Comparison of ENCODE assay signal across 10 cellular contexts in genomic region chr3:152385761-152386160, GRCh38.
DNase-seq lines count a peak whose midpoint lies in the region; ATAC-seq and TF ChIP-seq lines count a peak whose summit lies in the region.
"Had no signal": no experiment of that assay in that cellular context is flagged by ENCODE, and none has a peak within 500 bp of the region (broad histone marks: within the 10 kb centered on the region; RNA-seq: fewer than 3 reads in every experiment).

No MANE protein-coding gene starts in this region.

- TF ChIP-seq CTCF in Calu3 (IDR thresholded peaks at IDR 0.05; ENCODE audit: unreplicated experiment) (no peak), SK-N-SH (IDR thresholded peaks at IDR 0.05) (no peak), sigmoid colon (IDR thresholded peaks at IDR 0.05) (no peak), WTC11 (IDR thresholded peaks at IDR 0.05) (no peak), OCI-LY7 (conservative IDR thresholded peaks at IDR 0.05; ENCODE audit: low read length) (no peak)

- ATAC-seq in WTC11, result no peak

- H3K9ac ChIP-seq in SK-N-SH (no peak overlapping the region; the same call in 1 of the 2 replicates), neuronal stem cell (ENCODE audit: low read depth, low read length, poor library complexity) (no peak overlapping the region)

- no peak overlapping the region for H3K18ac ChIP-seq in neuronal stem cell (ENCODE audit: low read length)

- peaks cover 66% of the 10 kb centered on the region for H4K20me1 ChIP-seq in SK-N-SH (ENCODE audit: insufficient read depth)
- peaks cover 41% of the 10 kb centered on the region for H4K20me1 ChIP-seq in OCI-LY7 (ENCODE audit: insufficient read depth, low read length)

- no peak overlapping the region for H3K4ac ChIP-seq in neuronal stem cell (ENCODE audit: low read length)

- H3K4me1 ChIP-seq in SK-N-SH (ENCODE audit: control insufficient read depth in 1 of 2, insufficient read depth in 2 of 2, low read depth in 1 of 2, low read length in 1 of 2), result peaks cover 5 to 39% of the 10 kb centered on the region in 2 experiments; a peak in 2 of 4 replicates
- peaks cover 0 to 97% (median 84%) of the 10 kb centered on the region in 4 donors for H3K4me1 ChIP-seq in sigmoid colon
- H3K4me1 ChIP-seq in OCI-LY7 (ENCODE audit: insufficient read depth, low read length, poor library complexity, severe bottlenecking), result peaks cover 10% of the 10 kb centered on the region
- H3K4me1 ChIP-seq in neuronal stem cell (ENCODE audit: control insufficient read depth in 2 of 2, insufficient read depth in 1 of 2, low read depth in 1 of 2, low read length in 2 of 2), result peaks cover 3 to 4% of the 10 kb centered on the region in 2 donors

- no peak overlapping the region for H3K14ac ChIP-seq in neuronal stem cell (ENCODE audit: low read length)

- peak in 1 of 2 experiments; percentile 70; a peak in 2 of 4 replicates for TF ChIP-seq EP300 in SK-N-SH (IDR thresholded peaks at IDR 0.05; ENCODE audit: borderline replicate concordance in 1 of 2, low read depth in 1 of 2, low read length in 1 of 2)
- TF ChIP-seq EP300 in sigmoid colon (IDR thresholded peaks at IDR 0.05), result peak in 1 of 4 donors; percentile 35

- intact Hi-C loops in Calu3 (cut with micrococcal nuclease; ENCODE audit: unreplicated experiment) (loop anchor here (2.0 to 10.0 kb wide), 3 partner anchors 49 to 115 kb away; no protein-coding TSS in a partner anchor), sigmoid colon (cut with DNase I) (no loop called here), OCI-LY7 (cut with micrococcal nuclease; ENCODE audit: unreplicated experiment) (no loop called here)

- peaks cover 22% of the 10 kb centered on the region for H3F3A ChIP-seq in SK-N-SH (replicated peaks; ENCODE audit: insufficient read depth)

- H2BK120ac ChIP-seq in neuronal stem cell (ENCODE audit: low read depth, low read length), result no peak overlapping the region

- H2AK5ac ChIP-seq in neuronal stem cell (ENCODE audit: low read depth, low read length), result no peak overlapping the region

- CTCF ChIA-PET in Calu3 (lab: Charles Lee) (interaction anchor here (1.4 kb wide), 1 partner anchor 57 kb away, joined by 3 read pairs; no protein-coding TSS in a partner anchor), SK-N-SH (lab: Yijun Ruan, JAX) (interaction anchor here (1.0 kb wide), 1 partner anchor 10 kb away, joined by 3 read pairs; no protein-coding TSS in a partner anchor), WTC11 (lab: Charles Lee) (no interaction called here), OCI-LY7 (lab: Charles Lee; ENCODE audit: unreplicated experiment) (no interaction called here)

- no peak overlapping the region for H2BK5ac ChIP-seq in neuronal stem cell (ENCODE audit: low read length)

- H4K91ac ChIP-seq in neuronal stem cell (ENCODE audit: low read depth, low read length, poor library complexity), result no peak overlapping the region

- no peak for TF ChIP-seq POLR2A in sigmoid colon (IDR thresholded peaks at IDR 0.05)

- H3K9me3 ChIP-seq in SK-N-SH (no peaks in the 10 kb centered on the region), sigmoid colon (no peaks in the 10 kb centered on the region), OCI-LY7 (ENCODE audit: low read length) (no peaks in the 10 kb centered on the region), neuronal stem cell (replicated peaks in 1 of 2; ENCODE audit: control insufficient read depth in 2 of 2, insufficient read depth in 1 of 2, low read depth in 1 of 2, low read length in 2 of 2) (no peaks in the 10 kb centered on the region)

- no peak overlapping the region for H3K4me3 ChIP-seq in SK-N-SH (ENCODE audit: low read depth in 2 of 2, low read length in 1 of 2)
- H3K4me3 ChIP-seq in sigmoid colon, result no peak overlapping the region
- H3K4me3 ChIP-seq in OCI-LY7 (ENCODE audit: low read depth, low read length, poor library complexity, severe bottlenecking), result no peak overlapping the region
- no peak overlapping the region for H3K4me3 ChIP-seq in neuronal stem cell (ENCODE audit: low read length in 2 of 2)

- H3K23ac ChIP-seq in neuronal stem cell (ENCODE audit: low read depth, low read length, poor library complexity), result no peak overlapping the region

- no peaks in the 10 kb centered on the region for H3K27me3 ChIP-seq in SK-N-SH (ENCODE audit: insufficient read depth)
- no peaks in the 10 kb centered on the region for H3K27me3 ChIP-seq in sigmoid colon
- H3K27me3 ChIP-seq in neuronal stem cell (ENCODE audit: control insufficient read depth in 3 of 3, insufficient read depth in 3 of 3, low read depth in 1 of 3, low read length in 3 of 3), result no peaks in the 10 kb centered on the region

- H2AFZ ChIP-seq in SK-N-SH (ENCODE audit: low read depth) (no peak overlapping the region), OCI-LY7 (ENCODE audit: low read length) (no peak overlapping the region), neuronal stem cell (ENCODE audit: low read length) (no peak overlapping the region)

- H3K4me1 Mint-ChIP-seq in Calu3 (ENCODE audit: low read depth, unreplicated experiment), result peaks cover 64% of the 10 kb centered on the region
- H3K4me1 Mint-ChIP-seq in WTC11, result peaks cover 44% of the 10 kb centered on the region

- peaks cover 100% of the 10 kb centered on the region for H3K79me2 ChIP-seq in SK-N-SH (ENCODE audit: insufficient read depth)
- peaks cover 97% of the 10 kb centered on the region for H3K79me2 ChIP-seq in OCI-LY7 (ENCODE audit: insufficient read depth, low read depth, low read length)

- H2BK12ac ChIP-seq in neuronal stem cell (ENCODE audit: low read length), result no peak overlapping the region

- TF ChIP-seq RAD21 in SK-N-SH (IDR thresholded peaks at IDR 0.05; ENCODE audit: low read length), result no peak

- no TSS peak for BruUV-seq in Calu3 (replicated peaks; lab: Mats Ljungman, UMichigan)
- no TSS peak for BruUV-seq in OCI-LY7 (replicated peaks; lab: Mats Ljungman, UMichigan)

- POLR2A ChIA-PET in SK-N-SH (lab: Yijun Ruan, JAX) (no interaction called here), WTC11 (lab: Charles Lee) (no interaction called here), OCI-LY7 (lab: Charles Lee) (interaction anchor here (0.7 kb wide), 1 partner anchor 225 kb away, joined by 3 read pairs; no protein-coding TSS in a partner anchor)

- DNase-seq in Calu3 (no peak), SK-N-SH (no peak), fibroblast of the conjunctiva (ENCODE audit: low read depth) (peak; percentile 39), sigmoid colon (no peak), WTC11 (ENCODE audit: low spot score) (no peak), OCI-LY7 (ENCODE audit: low spot score) (no peak), activated gamma-delta T cell (lab: John Stamatoyannopoulos, UW) (no peak), neuronal stem cell (ENCODE audit: low spot score) (no peak)
- DNase-seq: NCI-H1048 had no signal

- no peaks in the 10 kb centered on the region for H3K9me3 Mint-ChIP-seq in Calu3 (ENCODE audit: low read depth, unreplicated experiment)
- no peaks in the 10 kb centered on the region for H3K9me3 Mint-ChIP-seq in WTC11
- H3K9me3 Mint-ChIP-seq: T-helper 1 cell treated with Interleukin-12 subunit alpha and Interleukin-12 subunit beta and Interleukin-4 antibody, amounts not matched to agents 30 μg/mL and 1 μg/mL, for 36 hours had no signal

- H3K4me3 Mint-ChIP-seq in Calu3 (ENCODE audit: low read depth, unreplicated experiment) (no peak overlapping the region), WTC11 (no peak overlapping the region)
- H3K4me3 Mint-ChIP-seq: T-helper 1 cell treated with Interleukin-12 subunit alpha and Interleukin-12 subunit beta and Interleukin-4 antibody, amounts not matched to agents 30 μg/mL and 1 μg/mL, for 36 hours had no signal

- no peak overlapping the region for H2BK15ac ChIP-seq in neuronal stem cell (ENCODE audit: low read length)

- H3K27me3 Mint-ChIP-seq in Calu3 (ENCODE audit: unreplicated experiment) (no peaks in the 10 kb centered on the region), WTC11 (ENCODE audit: low read depth) (no peaks in the 10 kb centered on the region)

- H3K27ac ChIP-seq in SK-N-SH (ENCODE audit: low read depth in 2 of 2, low read length in 1 of 2) (peak overlapping the region in 1 of 2 experiments; percentile 75; a peak in 3 of 4 replicates), sigmoid colon (peak overlapping the region; percentile 73 to 79 (median 77)), OCI-LY7 (ENCODE audit: low read depth, low read length, poor library complexity, severe bottlenecking) (no peak overlapping the region), neuronal stem cell (replicated peaks; ENCODE audit: low read length) (no peak overlapping the region)

- H3K36me3 Mint-ChIP-seq in Calu3 (ENCODE audit: insufficient read depth, unreplicated experiment), result peaks cover 6% of the 10 kb centered on the region
- H3K36me3 Mint-ChIP-seq in WTC11, result no peaks in the 10 kb centered on the region

- WGBS in SK-N-SH (ENCODE audit: low lambda C conversion rate), result 17% methylated on average over 1 of the region's 1 CpG
- WGBS in sigmoid colon, 2 donors, result 52 to 68% methylated on average over 1 of the region's 1 CpG
- WGBS in neuronal stem cell (ENCODE audit: extremely low coverage in 2 of 2, insufficient read length in 2 of 2, insufficient replicate concordance in 1 of 2), 2 donors, result no CpG with 5 or more reads among the region's 1 CpG

- H3K79me1 ChIP-seq in neuronal stem cell (ENCODE audit: low read depth, low read length), result no peaks in the 10 kb centered on the region

- H3K9me2 ChIP-seq in SK-N-SH (no peaks in the 10 kb centered on the region), OCI-LY7 (ENCODE audit: insufficient read depth, low read length) (no peaks in the 10 kb centered on the region)

- H3K27ac Mint-ChIP-seq in Calu3 (ENCODE audit: unreplicated experiment), result peak overlapping the region; percentile 45
- no peak overlapping the region for H3K27ac Mint-ChIP-seq in WTC11
- H3K27ac Mint-ChIP-seq: T-helper 1 cell treated with Interleukin-12 subunit alpha and Interleukin-12 subunit beta and Interleukin-4 antibody, amounts not matched to agents 30 μg/mL and 1 μg/mL, for 36 hours had no signal

- peaks cover 0 to 12% of the 10 kb centered on the region in 2 experiments for H3K36me3 ChIP-seq in SK-N-SH (replicated peaks in 1 of 2; ENCODE audit: control insufficient read depth in 1 of 2, insufficient read depth in 2 of 2, low read length in 1 of 2)
- no peaks in the 10 kb centered on the region for H3K36me3 ChIP-seq in sigmoid colon
- peaks cover 10% of the 10 kb centered on the region; the same call in 1 of the 2 replicates for H3K36me3 ChIP-seq in OCI-LY7 (ENCODE audit: insufficient read depth, low read length)
- no peaks in the 10 kb centered on the region for H3K36me3 ChIP-seq in neuronal stem cell (replicated peaks in 1 of 2; ENCODE audit: control insufficient read depth in 2 of 2, insufficient read depth in 2 of 2, low read length in 2 of 2)

- H3K4me2 ChIP-seq in SK-N-SH (peak overlapping the region; percentile 32), OCI-LY7 (ENCODE audit: low read length) (no peak overlapping the region), neuronal stem cell (ENCODE audit: insufficient read depth, low read length, poor library complexity, severe bottlenecking) (no peak overlapping the region)

- H4K8ac ChIP-seq in neuronal stem cell (ENCODE audit: low read depth, low read length), result no peak overlapping the region

TF ChIP-seq in SK-N-SH, 30 proteins besides CTCF, POLR2A, EP300 and RAD21 (continues in another document):
- no peak for TF ChIP-seq POLR2AphosphoS5 (IDR thresholded peaks at IDR 0.05; ENCODE audit: low read depth, low read length)

Comparison
In these comparisons a context has a peak if more than half of its experiments do, and no peak if none do; other contexts are left out.
1. H3K27ac ChIP-seq: peak in sigmoid colon (4 of 4); none in OCI-LY7 (single experiment) and neuronal stem cell (single experiment).
2. CTCF ChIA-PET loops: an anchor here in Calu3 (1.4 kb wide) and SK-N-SH (1.0 kb wide); none called in WTC11 and OCI-LY7.